In the genomic region with DNA sequence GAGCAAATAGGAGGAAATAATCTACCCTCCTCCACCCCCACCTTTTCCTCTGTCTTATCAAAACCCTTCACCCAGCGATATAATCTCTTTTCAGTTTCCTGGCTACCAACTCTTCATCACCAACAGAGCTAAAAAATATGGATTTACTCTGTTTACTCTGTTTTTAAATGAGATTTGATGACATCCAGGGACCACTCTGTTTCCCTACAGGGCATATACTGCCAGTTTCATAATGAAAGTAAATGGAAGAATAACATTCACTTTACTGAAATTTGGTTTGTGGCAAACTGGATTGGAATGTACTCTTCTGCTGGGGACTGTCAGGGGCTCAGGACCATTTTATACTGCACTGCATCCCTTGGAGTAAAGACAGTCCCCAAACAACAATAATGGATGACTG, we compare ENCODE assay signal across 16 cellular contexts.
DNase-seq lines count a peak whose midpoint lies in the region; ATAC-seq, FAIRE-seq and TF ChIP-seq lines count a peak whose summit lies in the region.
"Had no signal": no experiment of that assay in that cellular context is flagged by ENCODE, and none has a peak within 500 bp of the region (broad histone marks: within the 10 kb centered on the region; RNA-seq: fewer than 3 reads in every experiment).

No MANE protein-coding gene starts in this region.

- no peak for ATAC-seq in T-cell (replicated peaks in 1 of 4)
- ATAC-seq: HepG2 had no signal

- dilution Hi-C loops in endothelial cell of umbilical vein (cut with MboI; ENCODE audit: extremely low pct_ligation_motif_present, low sequenced_read_pairs), result no loop called here

- no peaks in the 10 kb centered on the region for H3K36me3 Mint-ChIP-seq in osteocyte (ENCODE audit: unreplicated experiment)
- no peaks in the 10 kb centered on the region for H3K36me3 Mint-ChIP-seq in T-cell

- H4K20me1 ChIP-seq in endothelial cell of umbilical vein (replicated peaks; ENCODE audit: control insufficient read depth, extremely low read depth, insufficient read depth, low read length), result no peaks in the 10 kb centered on the region
- no peaks in the 10 kb centered on the region for H4K20me1 ChIP-seq in smooth muscle cell (ENCODE audit: low read depth)

- peak overlapping the region; percentile 19 for H3K9ac ChIP-seq in endothelial cell of umbilical vein (replicated peaks; ENCODE audit: extremely low read depth, insufficient read depth, low read length)
- H3K9ac ChIP-seq in smooth muscle cell (ENCODE audit: low read depth), result no peak overlapping the region

- H3K4me2 ChIP-seq in endothelial cell of umbilical vein (ENCODE audit: insufficient read depth, low read length) (peak overlapping the region; percentile 91), smooth muscle cell (no peak overlapping the region)

- BruUV-seq in endothelial cell of umbilical vein (replicated peaks; lab: Mats Ljungman, UMichigan), result no TSS peak

- H3K27me3 Mint-ChIP-seq in osteocyte (ENCODE audit: unreplicated experiment) (no peaks in the 10 kb centered on the region), T-cell (no peaks in the 10 kb centered on the region)

- H3K9me1 ChIP-seq in endothelial cell of umbilical vein (replicated peaks; ENCODE audit: control insufficient read depth, extremely low read depth, insufficient read depth, low read length), result no peaks in the 10 kb centered on the region

- peak; percentile 9 for DNase-seq in SK-N-DZ (ENCODE audit: low spot score)
- peak; percentile 16 for DNase-seq in endothelial cell of umbilical vein (ENCODE audit: low read depth, low spot score)
- no peak for DNase-seq in osteocyte (ENCODE audit: extremely low spot score, unreplicated experiment)
- no peak for DNase-seq in DMS53 treated with DMSO at 0.1 percent for 48 hours (lab: John Stamatoyannopoulos, UW; ENCODE audit: unreplicated experiment)
- no peak for DNase-seq in smooth muscle cell (lab: John Stamatoyannopoulos, UW; ENCODE audit: unreplicated experiment)
- no peak for DNase-seq in T-cell
- DNase-seq: AML-193; CD4-positive, alpha-beta T cell; DMS153; DMS79 treated with DMSO at 0.1 percent for 48 hours; GF-D8; H9 had no signal

- H3K27me3 ChIP-seq in endothelial cell of umbilical vein (ENCODE audit: control insufficient read depth in 2 of 2, insufficient read depth in 2 of 2, low read length in 2 of 2) (no peaks in the 10 kb centered on the region), smooth muscle cell (ENCODE audit: low read depth) (no peaks in the 10 kb centered on the region)

- CTCF ChIA-PET in endothelial cell of umbilical vein (lab: Charles Lee) (interaction anchor here (0.8 to 5.1 kb wide), 7 partner anchors 19 to 175 kb away, joined by 3 to 52 read pairs (median 4); no protein-coding TSS in a partner anchor), T-cell (lab: Charles Lee) (no interaction called here)

- no peak for FAIRE-seq in endothelial cell of umbilical vein (lab: Jason Lieb, UNC)
- FAIRE-seq: A204.1, H1, HepG2 had no signal

- WGBS in smooth muscle cell (ENCODE audit: low lambda C conversion rate), result 84% methylated on average over 1 of the region's 1 CpG

- H3K4me3 ChIP-seq in endothelial cell of umbilical vein (replicated peaks in 1 of 3; ENCODE audit: insufficient read depth in 1 of 3, low read depth in 1 of 3, low read length in 3 of 3) (peak overlapping the region in 1 of 3 experiments; percentile 37), smooth muscle cell (no peak overlapping the region)

- H3K9me3 ChIP-seq in endothelial cell of umbilical vein (replicated peaks; ENCODE audit: control insufficient read depth, insufficient read depth, low read length) (no peaks in the 10 kb centered on the region), smooth muscle cell (replicated peaks; ENCODE audit: low read depth) (no peaks in the 10 kb centered on the region)

- intact Hi-C loops in endothelial cell of umbilical vein (cut with micrococcal nuclease), result loop anchor here (5.0 to 10.0 kb wide), 2 partner anchors 194 to 218 kb away; partner anchors contain the start of gene CCNL1

- POLR2A ChIA-PET in endothelial cell of umbilical vein (lab: Charles Lee) (no interaction called here), T-cell (lab: Charles Lee) (no interaction called here)

- H2AFZ ChIP-seq in endothelial cell of umbilical vein (ENCODE audit: low read depth, low read length) (no peak overlapping the region), smooth muscle cell (ENCODE audit: low read depth) (no peak overlapping the region)

- H3K4me1 ChIP-seq in endothelial cell of umbilical vein (ENCODE audit: control insufficient read depth, extremely low read depth, insufficient read depth, low read length) (peaks cover 57% of the 10 kb centered on the region), smooth muscle cell (ENCODE audit: low read depth) (peaks cover 4% of the 10 kb centered on the region)

- H3K36me3 ChIP-seq in endothelial cell of umbilical vein (ENCODE audit: control insufficient read depth in 2 of 2, extremely low read depth in 1 of 2, insufficient read depth in 2 of 2, low read length in 2 of 2) (no peaks in the 10 kb centered on the region), smooth muscle cell (ENCODE audit: low read depth) (no peaks in the 10 kb centered on the region)

- H3K9me3 Mint-ChIP-seq in osteocyte (ENCODE audit: unreplicated experiment), result no peaks in the 10 kb centered on the region
- peaks cover 0 to 6% (median 3%) of the 10 kb centered on the region in 3 donors for H3K9me3 Mint-ChIP-seq in T-cell
- H3K9me3 Mint-ChIP-seq: CD4-positive, alpha-beta T cell; H9 had no signal

- H3K27ac ChIP-seq in endothelial cell of umbilical vein (ENCODE audit: insufficient read depth, low read depth, low read length) (peak overlapping the region; percentile 53), smooth muscle cell (ENCODE audit: low read depth) (no peak overlapping the region)
- H3K27ac ChIP-seq: C4-2B had no signal

- peak overlapping the region; percentile 1 for H3K27ac Mint-ChIP-seq in osteocyte (ENCODE audit: unreplicated experiment)
- no peak overlapping the region for H3K27ac Mint-ChIP-seq in T-cell
- H3K27ac Mint-ChIP-seq: CD4-positive, alpha-beta T cell had no signal

- H3K4me3 Mint-ChIP-seq in osteocyte (ENCODE audit: unreplicated experiment), result no peak overlapping the region
- no peak overlapping the region for H3K4me3 Mint-ChIP-seq in T-cell
- H3K4me3 Mint-ChIP-seq: CD4-positive, alpha-beta T cell; H9 had no signal

- H3F3A ChIP-seq in smooth muscle cell (ENCODE audit: low read depth), result no peaks in the 10 kb centered on the region

- no peak for TF ChIP-seq POLR2A in endothelial cell of umbilical vein (IDR thresholded peaks at IDR 0.05; ENCODE audit: low read depth, low read length)

- H3K79me2 ChIP-seq in endothelial cell of umbilical vein (ENCODE audit: control insufficient read depth, insufficient read depth, low read length), result peaks cover 9% of the 10 kb centered on the region
- no peaks in the 10 kb centered on the region for H3K79me2 ChIP-seq in smooth muscle cell (ENCODE audit: low read depth)

- H3K4me1 Mint-ChIP-seq in osteocyte (ENCODE audit: unreplicated experiment) (peaks cover 46% of the 10 kb centered on the region), T-cell (no peaks in the 10 kb centered on the region)

- TF ChIP-seq CTCF in endothelial cell of umbilical vein (IDR thresholded peaks at IDR 0.05; ENCODE audit: extremely low read depth in 1 of 2, insufficient read depth in 1 of 2, low read depth in 1 of 2, low read length in 2 of 2) (no peak), osteocyte (IDR thresholded peaks at IDR 0.05) (no peak), smooth muscle cell (IDR thresholded peaks at IDR 0.05; ENCODE audit: borderline replicate concordance, insufficient read depth, poor library complexity, severe bottlenecking) (no peak)

TF ChIP-seq in endothelial cell of umbilical vein, 7 proteins besides CTCF, POLR2A, EP300 and RAD21:
- TF ChIP-seq JUN (IDR thresholded peaks at IDR 0.05; ENCODE audit: borderline replicate concordance, insufficient read depth, insufficient read length, low read depth) (no peak), GATA2 (IDR thresholded peaks at IDR 0.05; ENCODE audit: insufficient read depth, insufficient read length, low read depth, low read length) (peak; percentile 77)

Comparison
In these comparisons a context has a peak if more than half of its experiments do, and no peak if none do; other contexts are left out.
1. DNase-seq: peak in SK-N-DZ (single experiment) and endothelial cell of umbilical vein (single experiment); none in osteocyte (single experiment), DMS53 treated with DMSO at 0.1 percent for 48 hours (single experiment), smooth muscle cell (single experiment) and T-cell (0 of 34).